18 cellular contexts compared by ENCODE assay signal in genomic region chr10:85862771-85863170, GRCh38.
"Had no signal": no experiment of that assay in that cellular context is flagged by ENCODE, and none has a peak within 500 bp of the region (broad histone marks: within the 10 kb centered on the region; RNA-seq: fewer than 3 reads in every experiment).

No MANE protein-coding gene starts in this region.

- FAIRE-seq: astrocyte, islet of Langerhans had no signal

- H3K36me3 ChIP-seq: adrenal gland, breast epithelium, heart right ventricle, tibial artery had no signal

- H3K4me1 ChIP-seq: adrenal gland, breast epithelium, heart right ventricle, tibial artery had no signal

- H3K4me3 ChIP-seq: adrenal gland, breast epithelium, heart right ventricle, tibial artery had no signal

- H3K27ac ChIP-seq: adrenal gland, breast epithelium, heart right ventricle, tibial artery had no signal

- H3K9me3 ChIP-seq: adrenal gland, breast epithelium, heart right ventricle, tibial artery had no signal

- H3K27me3 ChIP-seq: adrenal gland, breast epithelium, heart right ventricle, tibial artery had no signal

- DNase-seq: activated CD4-positive, alpha-beta T cell treated with anti-CD3 and anti-CD28 coated beads, Interleukin-2, amount 10 ng/mL, durations not matched to agents 24 days and 14 days; activated CD8-positive, alpha-beta T cell treated with anti-CD3 and anti-CD28 coated beads for 36 hours; activated effector memory CD4-positive, alpha-beta T cell treated with anti-CD3 and anti-CD28 coated beads, Interleukin-2, amount 50 U/mL, for 16 hours; activated T-cell treated with anti-CD3 and anti-CD28 coated beads, Interleukin-2, amount 50 U/mL, for 1 hour; adrenal gland; cortex of kidney; effector CD8-positive, alpha-beta T cell; heart right ventricle; left colon; nephron progenitor cell; nucleus accumbens; retina; stimulated activated naive CD4-positive, alpha-beta T cell; T-helper 2 cell; tibial artery had no signal
